1 cellular context compared by ENCODE assay signal in the genomic region with DNA sequence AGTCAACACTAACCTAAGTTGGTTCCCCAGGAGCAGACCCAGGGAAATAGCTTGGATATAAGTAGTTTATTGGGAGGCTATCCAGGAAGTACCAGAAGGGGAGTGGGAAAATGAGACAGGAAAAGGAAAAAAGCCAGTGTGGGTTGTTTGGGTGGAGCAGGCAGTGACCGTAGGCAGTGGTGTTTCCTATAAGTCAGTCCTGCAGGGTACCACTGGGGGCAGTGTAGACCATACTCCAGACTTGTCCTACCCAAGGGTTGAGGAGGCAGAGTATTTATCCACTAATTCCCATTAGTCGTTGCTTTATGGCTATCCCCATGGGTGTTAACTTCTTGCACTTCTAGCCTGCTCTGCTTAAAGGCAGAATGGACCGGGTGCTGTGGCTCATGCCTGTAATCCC.
TF ChIP-seq lines count a peak whose summit lies in the region.

No MANE protein-coding gene starts in this region.

TF ChIP-seq in H1, 55 proteins besides CTCF, POLR2A, EP300 and RAD21:
- TF ChIP-seq, protein P1, sequence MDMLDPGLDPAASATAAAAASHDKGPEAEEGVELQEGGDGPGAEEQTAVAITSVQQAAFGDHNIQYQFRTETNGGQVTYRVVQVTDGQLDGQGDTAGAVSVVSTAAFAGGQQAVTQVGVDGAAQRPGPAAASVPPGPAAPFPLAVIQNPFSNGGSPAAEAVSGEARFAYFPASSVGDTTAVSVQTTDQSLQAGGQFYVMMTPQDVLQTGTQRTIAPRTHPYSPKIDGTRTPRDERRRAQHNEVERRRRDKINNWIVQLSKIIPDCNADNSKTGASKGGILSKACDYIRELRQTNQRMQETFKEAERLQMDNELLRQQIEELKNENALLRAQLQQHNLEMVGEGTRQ (IDR thresholded peaks at IDR 0.05; ENCODE audit: low read length): no peak
- TF ChIP-seq TAF7 (optimal IDR thresholded peaks at IDR 0.05; ENCODE audit: borderline replicate concordance, low read depth, low read length): no peak
- TF ChIP-seq NRF1 (IDR thresholded peaks at IDR 0.05; ENCODE audit: low read depth, low read length): no peak
- TF ChIP-seq HDAC6 (IDR thresholded peaks at IDR 0.05; ENCODE audit: low read depth, low read length): no peak
- TF ChIP-seq NANOG (IDR thresholded peaks at IDR 0.05; ENCODE audit: insufficient read depth, low read depth, low read length, poor library complexity, severe bottlenecking): no peak
- no peak for TF ChIP-seq CBX5 (IDR thresholded peaks at IDR 0.05; ENCODE audit: low read depth, low read length)
- no peak for TF ChIP-seq RBBP5 (IDR thresholded peaks at IDR 0.05; ENCODE audit: borderline replicate concordance, low read depth, low read length)
- no peak for TF ChIP-seq GABPA (IDR thresholded peaks at IDR 0.05; ENCODE audit: borderline replicate concordance, insufficient read depth, low read length)
TF ChIP-seq in H1: peak in this region for 0.
